ENCODE assay signal across 1 cellular context in the genomic region with DNA sequence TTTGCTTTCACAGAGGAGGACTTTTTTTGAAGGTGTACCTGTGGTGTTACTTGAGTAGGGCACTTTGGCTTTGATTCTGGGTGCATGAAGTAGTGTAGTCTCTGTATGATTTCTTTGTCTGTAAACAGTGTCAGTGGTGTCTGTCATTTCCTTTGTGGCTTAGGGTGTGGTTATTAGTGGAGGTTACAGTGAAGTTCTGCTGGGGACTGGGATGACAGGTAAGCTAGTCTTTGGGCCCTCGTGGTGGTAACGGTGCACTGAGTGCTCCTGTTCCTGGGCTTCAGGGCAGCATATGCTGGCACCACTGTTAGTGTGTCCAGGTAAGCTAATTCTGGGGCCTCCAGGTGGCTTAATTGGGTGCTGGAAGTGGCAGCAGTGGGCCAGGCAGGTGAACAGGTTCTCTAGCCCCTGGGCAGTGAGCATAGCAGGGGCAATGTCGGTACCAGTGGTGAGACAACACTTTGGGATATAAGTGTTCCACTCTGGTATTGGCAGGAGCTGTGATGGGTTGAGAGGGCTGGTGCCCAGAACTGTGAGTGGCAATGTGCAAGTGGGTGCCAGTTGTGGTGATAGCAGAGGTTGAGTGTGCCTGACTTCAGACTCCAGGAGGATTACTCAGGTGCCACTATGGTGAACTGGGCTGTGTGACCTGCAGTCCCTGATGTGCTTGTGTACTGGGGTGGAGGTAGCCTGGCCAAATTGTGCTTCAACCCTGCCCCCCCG.
A peak's percentile ranks its signal among the peaks of the same experiment; 100 is the strongest.
TF ChIP-seq lines count a peak whose summit lies in the region.

No MANE protein-coding gene starts in this region.

TF ChIP-seq in GM12878, 131 proteins besides CTCF, POLR2A, EP300 and RAD21:
- no peak for TF ChIP-seq USF1 (IDR thresholded peaks at IDR 0.05; ENCODE audit: borderline replicate concordance, extremely low read length, insufficient read depth, low read depth, low read length)
- no peak for TF ChIP-seq SIN3A (IDR thresholded peaks at IDR 0.05; ENCODE audit: low read depth, low read length)
- peak; percentile 64 for TF ChIP-seq RUNX3 (IDR thresholded peaks at IDR 0.05; ENCODE audit: low read length)
- TF ChIP-seq ASH2L (IDR thresholded peaks at IDR 0.05; ENCODE audit: borderline replicate concordance, low read depth), result no peak
- no peak for TF ChIP-seq KDM1A (IDR thresholded peaks at IDR 0.05; ENCODE audit: borderline replicate concordance)
